In genomic region chr15:28885630-28886430, GRCh38 we compare ENCODE assay signal across 8 cellular contexts. TPM values are rescaled to one million over a fixed set of nuclear protein-coding genes. Genes with fewer than 3 reads are reported as not detected.
A peak's percentile ranks its signal among the peaks of the same experiment; 100 is the strongest.
DNase-seq lines count a peak whose midpoint lies in the region; ATAC-seq and TF ChIP-seq lines count a peak whose summit lies in the region.

TSS of gene APBA2 (plus strand) at chr15:28885974. CDS start at chr15:29053885, 167,911 bp downstream.

- H3K27me3 Mint-ChIP-seq in H9 (ENCODE audit: low read depth), result peaks cover 58% of the 10 kb centered on the region

- H2BK5ac ChIP-seq in H9 (ENCODE audit: insufficient read length, low read length), result no peak within 1 kb of the TSS

- TF ChIP-seq CTCF in H9 (conservative IDR thresholded peaks at IDR 0.05) (peak; percentile 22; the same call in 1 of the 3 replicates), ascending aorta (IDR thresholded peaks at IDR 0.05) (no peak), omental fat pad (IDR thresholded peaks at IDR 0.05) (no peak)

- no peaks in the 10 kb centered on the region for H3K36me3 Mint-ChIP-seq in H9 (ENCODE audit: insufficient read depth in 1 of 3, low read depth in 3 of 3)

- H3K14ac ChIP-seq in H9 (ENCODE audit: insufficient read depth, low read length), result peak within 1 kb of the TSS; percentile 89

- no peak within 1 kb of the TSS for H2AK5ac ChIP-seq in H9 (ENCODE audit: insufficient read length, low read length)

- H3K27ac ChIP-seq in H9 (ENCODE audit: insufficient read length, low read depth, low read length), result no peak within 1 kb of the TSS
- H3K27ac ChIP-seq in ascending aorta, result no peak within 1 kb of the TSS

- H4K8ac ChIP-seq in H9 (replicated peaks; ENCODE audit: insufficient read length, low read depth, low read length), result no peak within 1 kb of the TSS

- no peak within 1 kb of the TSS for H4K91ac ChIP-seq in H9 (ENCODE audit: insufficient read length, low read depth, low read length)

- no peak within 1 kb of the TSS for H3T11ph ChIP-seq in H9 (ENCODE audit: low read length)

- H3K79me1 ChIP-seq in H9 (ENCODE audit: insufficient read depth, low read depth, low read length, poor library complexity, severe bottlenecking), result no peaks in the 10 kb centered on the region

- DNase-seq in H9 (peak; percentile 55), SK-MEL-5 (ENCODE audit: low read depth, low spot score) (peak; percentile 24), ascending aorta (ENCODE audit: low spot score in 2 of 2) (no peak), omental fat pad (ENCODE audit: low spot score) (no peak), T1000 (lab: John Stamatoyannopoulos, UW) (no peak)
- peak; percentile 32 to 48 for DNase-seq in stimulated activated CD4-positive, alpha-beta T cell treated with anti-CD3 and anti-CD28 coated beads, Interleukin-1b, Interleukin-23, amount 100 ng/mL, for 4 hours (ENCODE audit: low read depth in 2 of 2)

- H3K4me2 ChIP-seq in H9 (ENCODE audit: insufficient read depth, insufficient read length, low read length), result peak within 1 kb of the TSS; percentile 60

- no peak within 1 kb of the TSS for H2BK15ac ChIP-seq in H9 (ENCODE audit: low read depth, low read length)

- in situ Hi-C loops in SK-MEL-5 (cut with HindIII; ENCODE audit: low pct_unique_long_range_greater_than_20kb, low sequenced_read_pairs), result no loop called here

- intact Hi-C loops in ascending aorta (cut with DNase I), result no loop called here

- no peaks in the 10 kb centered on the region for H3K36me3 ChIP-seq in ascending aorta

- no peaks in the 10 kb centered on the region for H3K4me1 ChIP-seq in H9 (ENCODE audit: insufficient read depth, low read length)
- H3K4me1 ChIP-seq in ascending aorta, result peaks cover 6 to 8% of the 10 kb centered on the region in 2 donors

- H4K20me1 ChIP-seq in H9 (ENCODE audit: control insufficient read depth, insufficient read depth, insufficient read length), result no peaks in the 10 kb centered on the region

- no peak within 1 kb of the TSS for H3K9ac ChIP-seq in H9 (ENCODE audit: extremely low read depth, insufficient read length, low read length)

- WGBS in H9 (ENCODE audit: extremely low coverage, insufficient read length, low lambda C conversion rate), result no CpG with 5 or more reads among the region's 109 CpGs

- H3K9me3 Mint-ChIP-seq in H9, result no peaks in the 10 kb centered on the region; a peak in 2 of 5 replicates

- H2BK12ac ChIP-seq in H9 (ENCODE audit: insufficient read length, low read depth, low read length), result no peak within 1 kb of the TSS

- no peak within 1 kb of the TSS for H3K27ac Mint-ChIP-seq in H9

- no peak within 1 kb of the TSS for H3K23ac ChIP-seq in H9 (ENCODE audit: insufficient read length, low read depth, low read length)

- peaks cover 8% of the 10 kb centered on the region for H3K23me2 ChIP-seq in H9 (ENCODE audit: insufficient read length, low read depth, low read length, poor library complexity, severe bottlenecking)

- H2BK20ac ChIP-seq in H9 (ENCODE audit: low read depth, low read length, poor library complexity, severe bottlenecking), result no peak within 1 kb of the TSS

- peak within 1 kb of the TSS; percentile 58 to 79 for H3K4me3 Mint-ChIP-seq in H9

- H2AFZ ChIP-seq in H9 (ENCODE audit: low read length), result no peak within 1 kb of the TSS

- peak within 1 kb of the TSS; percentile 6 for H3K18ac ChIP-seq in H9 (ENCODE audit: insufficient read length, low read depth, low read length)

- H3K4ac ChIP-seq in H9 (ENCODE audit: low read depth, low read length), result no peak within 1 kb of the TSS

- H3K27me3 ChIP-seq in H9 (ENCODE audit: insufficient read depth, low read length) (peaks cover 6% of the 10 kb centered on the region; the same call in 1 of the 2 replicates), ascending aorta (peaks cover 7% of the 10 kb centered on the region)

- H4K5ac ChIP-seq in H9 (ENCODE audit: insufficient read length, low read depth, low read length), result no peak within 1 kb of the TSS

- H3K4me3 ChIP-seq in ascending aorta (peak within 1 kb of the TSS; percentile 60 to 63), iPS-18c (ENCODE audit: insufficient read depth, low read depth, low read length) (peak within 1 kb of the TSS; percentile 62)

- H3K56ac ChIP-seq in H9 (ENCODE audit: insufficient read length, low read depth, low read length), result no peak within 1 kb of the TSS

- ATAC-seq in HG03135 (IDR thresholded peaks at IDR 0.05; ENCODE audit: unreplicated experiment) (no peak), omental fat pad (ENCODE audit: low FRiP score) (no peak)

- H3K79me2 ChIP-seq in H9 (ENCODE audit: insufficient read depth, low read length), result no peaks in the 10 kb centered on the region; the same call in 1 of the 2 replicates

- H2BK120ac ChIP-seq in H9 (ENCODE audit: low read depth, low read length, poor library complexity, severe bottlenecking), result no peak within 1 kb of the TSS

- H3K9me3 ChIP-seq in H9 (ENCODE audit: control insufficient read depth, low read depth, low read length), result no peaks in the 10 kb centered on the region
- no peaks in the 10 kb centered on the region for H3K9me3 ChIP-seq in ascending aorta
- H3K9me3 ChIP-seq in iPS-18c (ENCODE audit: control insufficient read depth, insufficient read depth, low read length), result no peaks in the 10 kb centered on the region

- peaks cover 13 to 34% of the 10 kb centered on the region in 2 experiments for H3K4me1 Mint-ChIP-seq in H9

RNA-seq across cellular contexts. Expression of gene APBA2, which starts in this region (rescaled TPM):
- total RNA-seq in H9 (2021), result 12.2 and 14.3 TPM in 2 replicates
- total RNA-seq in SK-MEL-5 (2014; rRNA removed; shearing (Covaris generic)), result 21.0 and 24.6 TPM in 2 replicates
- 17.2 and 21.8 TPM in 2 replicates for polyA plus RNA-seq in SK-MEL-5 (2015; cell fraction: cytosol; rRNA removed)
- polyA plus RNA-seq in SK-MEL-5 (2015; cell fraction: nucleus; rRNA removed), result 12.8 and 14.5 TPM in 2 replicates
- total RNA-seq in ascending aorta, result 2.4 TPM
- 1 to 10 TPM in 3 of 4 donors, under 1 TPM in 1; 0.93 to 4.3 (median 2.6) TPM for total RNA-seq in omental fat pad

Comparison
In these comparisons a context has a peak if more than half of its experiments do, and no peak if none do; other contexts are left out.
1. DNase-seq: peak in H9 (single experiment), SK-MEL-5 (single experiment) and stimulated activated CD4-positive, alpha-beta T cell treated with anti-CD3 and anti-CD28 coated beads, Interleukin-1b, Interleukin-23, amount 100 ng/mL, for 4 hours (2 of 2); none in ascending aorta (0 of 2), omental fat pad (single experiment) and T1000 (single experiment).